In the genomic region with DNA sequence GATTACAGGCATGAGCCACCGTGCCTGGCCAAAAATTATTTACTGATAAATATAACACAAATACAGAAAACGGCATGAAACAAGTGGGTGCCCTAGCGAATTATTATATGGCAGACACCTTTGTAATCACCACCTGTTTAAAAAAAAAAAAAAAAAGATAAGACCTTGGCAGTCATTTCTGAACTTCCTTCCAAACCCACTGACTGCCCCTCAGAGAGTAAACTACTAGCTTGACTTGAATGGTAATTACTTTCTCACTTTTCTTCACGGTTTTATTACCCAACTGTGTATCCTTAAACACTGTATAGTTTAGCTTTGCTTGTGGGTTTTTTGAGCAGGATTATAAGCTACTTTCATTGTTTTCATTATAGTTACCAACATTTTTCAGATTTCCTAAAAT, we compare ENCODE assay signal across 15 cellular contexts. TPM values are rescaled to one million over a fixed set of nuclear protein-coding genes. Genes with fewer than 3 reads are reported as not detected.
DNase-seq lines count a peak whose midpoint lies in the region; ATAC-seq and TF ChIP-seq lines count a peak whose summit lies in the region.
"Had no signal": no experiment of that assay in that cellular context is flagged by ENCODE, and none has a peak within 500 bp of the region (broad histone marks: within the 10 kb centered on the region; RNA-seq: fewer than 3 reads in every experiment).

No MANE protein-coding gene starts in this region.

- peak overlapping the region; percentile 29 for H3K27ac Mint-ChIP-seq in activated CD8-positive, alpha-beta memory T cell treated with anti-CD3 and anti-CD28 coated beads, Interleukin-2, amount 10 ng/mL, durations not matched to agents 7 days and 5 days
- H3K27ac Mint-ChIP-seq in activated naive CD8-positive, alpha-beta T cell treated with anti-CD3 and anti-CD28 coated beads for 36 hours: peak overlapping the region; percentile 26
- H3K27ac Mint-ChIP-seq in stimulated activated effector memory CD8-positive, alpha-beta T cell treated with anti-CD3 and anti-CD28 coated beads, Interleukin-12 subunit alpha, Interleukin-12 subunit beta, amount 100 ng/mL, for 72 hours: peak overlapping the region; percentile 71
- no peak overlapping the region for H3K27ac Mint-ChIP-seq in osteocyte (ENCODE audit: unreplicated experiment)

- H3K4me3 ChIP-seq in GM12865 (ENCODE audit: low read depth, low read length): no peak overlapping the region
- H3K4me3 ChIP-seq: A549 had no signal

- no peak for DNase-seq in activated CD8-positive, alpha-beta memory T cell treated with anti-CD3 and anti-CD28 coated beads, Interleukin-2, amount 10 ng/mL, durations not matched to agents 7 days and 5 days
- DNase-seq in activated CD8-positive, alpha-beta memory T cell treated with anti-CD3 and anti-CD28 coated beads, Interleukin-2, amount 50 U/mL, for 4 hours: no peak
- DNase-seq in GM12865 (ENCODE audit: low read depth) (peak; percentile 53), osteocyte (ENCODE audit: extremely low spot score, unreplicated experiment) (no peak), DMS53 (lab: John Stamatoyannopoulos, UW) (no peak), left cardiac atrium (no peak)
- DNase-seq in activated naive CD8-positive, alpha-beta T cell treated with anti-CD3 and anti-CD28 coated beads for 36 hours: no peak
- no peak for DNase-seq in stimulated activated effector memory CD8-positive, alpha-beta T cell treated with anti-CD3 and anti-CD28 coated beads, Interleukin-12 subunit alpha, Interleukin-12 subunit beta, amount 100 ng/mL, for 72 hours (ENCODE audit: low spot score in 2 of 2)
- DNase-seq: GOT3, IMR-90, Kasumi-1, NCI-H1105 treated with DMSO at 0.1 percent for 48 hours, NCI-H187, NCI-H2171 had no signal

- no peak for TF ChIP-seq CTCF in GM12865 (IDR thresholded peaks at IDR 0.05; ENCODE audit: insufficient read depth, low read depth, low read length, missing control alignments)
- no peak for TF ChIP-seq CTCF in osteocyte (IDR thresholded peaks at IDR 0.05)

- intact Hi-C loops in left cardiac atrium (cut with DNase I): no loop called here

- no peaks in the 10 kb centered on the region for H3K27me3 Mint-ChIP-seq in activated CD8-positive, alpha-beta memory T cell treated with anti-CD3 and anti-CD28 coated beads, Interleukin-2, amount 10 ng/mL, durations not matched to agents 7 days and 5 days
- no peaks in the 10 kb centered on the region for H3K27me3 Mint-ChIP-seq in activated naive CD8-positive, alpha-beta T cell treated with anti-CD3 and anti-CD28 coated beads for 36 hours
- no peaks in the 10 kb centered on the region for H3K27me3 Mint-ChIP-seq in osteocyte (ENCODE audit: unreplicated experiment)

- H3K9me3 Mint-ChIP-seq in activated CD8-positive, alpha-beta memory T cell treated with anti-CD3 and anti-CD28 coated beads, Interleukin-2, amount 10 ng/mL, durations not matched to agents 7 days and 5 days (ENCODE audit: low read depth): no peaks in the 10 kb centered on the region
- H3K9me3 Mint-ChIP-seq in activated naive CD8-positive, alpha-beta T cell treated with anti-CD3 and anti-CD28 coated beads for 36 hours: peaks cover 2% of the 10 kb centered on the region
- H3K9me3 Mint-ChIP-seq in stimulated activated effector memory CD8-positive, alpha-beta T cell treated with anti-CD3 and anti-CD28 coated beads, Interleukin-12 subunit alpha, Interleukin-12 subunit beta, amount 100 ng/mL, for 72 hours: no peaks in the 10 kb centered on the region
- H3K9me3 Mint-ChIP-seq in osteocyte (ENCODE audit: unreplicated experiment): no peaks in the 10 kb centered on the region

- peak; percentile 54 for ATAC-seq in activated CD8-positive, alpha-beta memory T cell treated with anti-CD3 and anti-CD28 coated beads, Interleukin-2, amount 10 ng/mL, durations not matched to agents 7 days and 5 days
- ATAC-seq in stimulated activated effector memory CD8-positive, alpha-beta T cell treated with anti-CD3 and anti-CD28 coated beads, Interleukin-12 subunit alpha, Interleukin-12 subunit beta, amount 100 ng/mL, for 72 hours: peak; percentile 74
- no peak for ATAC-seq in left cardiac atrium
- ATAC-seq: A549 had no signal

- H3K36me3 Mint-ChIP-seq in activated CD8-positive, alpha-beta memory T cell treated with anti-CD3 and anti-CD28 coated beads, Interleukin-2, amount 10 ng/mL, durations not matched to agents 7 days and 5 days: peaks cover 47% of the 10 kb centered on the region
- peaks cover 67% of the 10 kb centered on the region for H3K36me3 Mint-ChIP-seq in activated naive CD8-positive, alpha-beta T cell treated with anti-CD3 and anti-CD28 coated beads for 36 hours
- peaks cover 87% of the 10 kb centered on the region for H3K36me3 Mint-ChIP-seq in stimulated activated effector memory CD8-positive, alpha-beta T cell treated with anti-CD3 and anti-CD28 coated beads, Interleukin-12 subunit alpha, Interleukin-12 subunit beta, amount 100 ng/mL, for 72 hours
- peaks cover 3% of the 10 kb centered on the region for H3K36me3 Mint-ChIP-seq in osteocyte (ENCODE audit: unreplicated experiment)

- H3K4me1 Mint-ChIP-seq in activated CD8-positive, alpha-beta memory T cell treated with anti-CD3 and anti-CD28 coated beads, Interleukin-2, amount 10 ng/mL, durations not matched to agents 7 days and 5 days: peaks cover 44% of the 10 kb centered on the region
- peaks cover 43% of the 10 kb centered on the region for H3K4me1 Mint-ChIP-seq in activated naive CD8-positive, alpha-beta T cell treated with anti-CD3 and anti-CD28 coated beads for 36 hours
- peaks cover 46% of the 10 kb centered on the region for H3K4me1 Mint-ChIP-seq in stimulated activated effector memory CD8-positive, alpha-beta T cell treated with anti-CD3 and anti-CD28 coated beads, Interleukin-12 subunit alpha, Interleukin-12 subunit beta, amount 100 ng/mL, for 72 hours
- H3K4me1 Mint-ChIP-seq in osteocyte (ENCODE audit: unreplicated experiment): peaks cover under 1% of the 10 kb centered on the region

- CTCF ChIA-PET in activated CD8-positive, alpha-beta memory T cell treated with anti-CD3 and anti-CD28 coated beads, Interleukin-2, amount 10 ng/mL, durations not matched to agents 7 days and 5 days (lab: Charles Lee): no interaction called here

- H3K4me3 Mint-ChIP-seq in activated CD8-positive, alpha-beta memory T cell treated with anti-CD3 and anti-CD28 coated beads, Interleukin-2, amount 10 ng/mL, durations not matched to agents 7 days and 5 days: no peak overlapping the region
- no peak overlapping the region for H3K4me3 Mint-ChIP-seq in activated naive CD8-positive, alpha-beta T cell treated with anti-CD3 and anti-CD28 coated beads for 36 hours
- no peak overlapping the region for H3K4me3 Mint-ChIP-seq in stimulated activated effector memory CD8-positive, alpha-beta T cell treated with anti-CD3 and anti-CD28 coated beads, Interleukin-12 subunit alpha, Interleukin-12 subunit beta, amount 100 ng/mL, for 72 hours
- H3K4me3 Mint-ChIP-seq in osteocyte (ENCODE audit: unreplicated experiment): no peak overlapping the region

RNA-seq across cellular contexts. Expression of gene SFI1, which starts 23.7 kb away (rescaled TPM):
- total RNA-seq in activated CD8-positive, alpha-beta memory T cell treated with anti-CD3 and anti-CD28 coated beads, Interleukin-2, amount 10 ng/mL, durations not matched to agents 7 days and 5 days: 100 to 1,000 TPM; 150 to 192 TPM
- total RNA-seq in activated naive CD8-positive, alpha-beta T cell treated with anti-CD3 and anti-CD28 coated beads for 36 hours: 100 to 1,000 TPM; 110 to 122 TPM
- total RNA-seq in osteocyte: 39.5 and 40.6 TPM in 2 replicates
- total RNA-seq in left cardiac atrium: 1 to 10 TPM; 8.2 to 9.9 TPM

RNA-seq across cellular contexts. Expression of gene EIF4ENIF1, which starts 30.4 kb away (rescaled TPM):
- total RNA-seq in activated CD8-positive, alpha-beta memory T cell treated with anti-CD3 and anti-CD28 coated beads, Interleukin-2, amount 10 ng/mL, durations not matched to agents 7 days and 5 days: 10 to 100 TPM; 39.1 to 50.4 TPM
- total RNA-seq in activated naive CD8-positive, alpha-beta T cell treated with anti-CD3 and anti-CD28 coated beads for 36 hours: 10 to 100 TPM; 31.3 to 38.8 TPM
- total RNA-seq in osteocyte (38.4 and 41.0 TPM in 2 replicates), left cardiac atrium (10 to 100 TPM; 21.8 to 24.7 TPM)

Comparison
In these comparisons a context has a peak if more than half of its experiments do, and no peak if none do; other contexts are left out.
1. ATAC-seq: peak in activated CD8-positive, alpha-beta memory T cell treated with anti-CD3 and anti-CD28 coated beads, Interleukin-2, amount 10 ng/mL, durations not matched to agents 7 days and 5 days (single experiment) and stimulated activated effector memory CD8-positive, alpha-beta T cell treated with anti-CD3 and anti-CD28 coated beads, Interleukin-12 subunit alpha, Interleukin-12 subunit beta, amount 100 ng/mL, for 72 hours (single experiment); none in left cardiac atrium (0 of 2).